15 cellular contexts compared by ENCODE assay signal in genomic region chr4:124590480-124590879, GRCh38.
"Had no signal": no experiment of that assay in that cellular context is flagged by ENCODE, and none has a peak within 500 bp of the region (broad histone marks: within the 10 kb centered on the region; RNA-seq: fewer than 3 reads in every experiment).

No MANE protein-coding gene starts in this region.

- H3K36me3 Mint-ChIP-seq: activated CD4-positive, alpha-beta memory T cell treated with anti-CD3 and anti-CD28 coated beads for 36 hours; activated CD8-positive, alpha-beta memory T cell treated with anti-CD3 and anti-CD28 coated beads, Interleukin-2, amount 10 ng/mL, durations not matched to agents 7 days and 5 days; memory B cell; naive thymus-derived CD8-positive, alpha-beta T cell; stimulated activated memory B cell treated with anti-CD40 and anti-IgM and Interleukin-4, amounts not matched to agents 10 μg/mL and 1 μg/mL and 100 μg/mL, for 72 hours had no signal

- ATAC-seq: activated CD4-positive, alpha-beta T cell treated with anti-CD3 and anti-CD28 coated beads for 36 hours; activated CD8-positive, alpha-beta memory T cell treated with anti-CD3 and anti-CD28 coated beads, Interleukin-2, amount 10 ng/mL, durations not matched to agents 7 days and 5 days; effector memory CD8-positive, alpha-beta T cell; left ventricle myocardium superior; mucosa of descending colon; naive thymus-derived CD8-positive, alpha-beta T cell; stimulated activated memory B cell treated with anti-CD40 and anti-IgM and Interleukin-4, amounts not matched to agents 10 μg/mL and 1 μg/mL and 100 μg/mL, for 72 hours had no signal

- H3K4me1 Mint-ChIP-seq: activated CD4-positive, alpha-beta T cell treated with anti-CD3 and anti-CD28 coated beads for 36 hours; activated CD8-positive, alpha-beta memory T cell treated with anti-CD3 and anti-CD28 coated beads, Interleukin-2, amount 10 ng/mL, durations not matched to agents 7 days and 5 days; memory B cell; naive thymus-derived CD8-positive, alpha-beta T cell; stimulated activated memory B cell treated with anti-CD40 and anti-IgM and Interleukin-4, amounts not matched to agents 10 μg/mL and 1 μg/mL and 100 μg/mL, for 72 hours had no signal

- H3K4me3 Mint-ChIP-seq: activated CD4-positive, alpha-beta memory T cell treated with anti-CD3 and anti-CD28 coated beads for 36 hours; activated CD4-positive, alpha-beta T cell treated with anti-CD3 and anti-CD28 coated beads for 36 hours; activated CD8-positive, alpha-beta memory T cell treated with anti-CD3 and anti-CD28 coated beads, Interleukin-2, amount 10 ng/mL, durations not matched to agents 7 days and 5 days; effector memory CD8-positive, alpha-beta T cell; memory B cell; naive thymus-derived CD8-positive, alpha-beta T cell; stimulated activated memory B cell treated with anti-CD40 and anti-IgM and Interleukin-4, amounts not matched to agents 10 μg/mL and 1 μg/mL and 100 μg/mL, for 72 hours had no signal

- DNase-seq: activated CD4-positive, alpha-beta memory T cell treated with anti-CD3 and anti-CD28 coated beads for 36 hours; activated CD4-positive, alpha-beta T cell treated with anti-CD3 and anti-CD28 coated beads for 36 hours; activated CD8-positive, alpha-beta memory T cell treated with anti-CD3 and anti-CD28 coated beads, Interleukin-2, amount 10 ng/mL, durations not matched to agents 7 days and 5 days; activated naive CD4-positive, alpha-beta T cell treated with anti-CD3 and anti-CD28 coated beads, Interleukin-2, amount 50 U/mL, for 16 hours; activated T-cell treated with anti-CD3 and anti-CD28 coated beads, Interleukin-2, amount 50 U/mL, for 1 hour; dermis blood vessel endothelial cell; effector memory CD8-positive, alpha-beta T cell; foreskin melanocyte; left ventricle myocardium superior; mucosa of descending colon; naive thymus-derived CD8-positive, alpha-beta T cell; retina; thyroid gland had no signal

- H3K27ac Mint-ChIP-seq: activated CD4-positive, alpha-beta memory T cell treated with anti-CD3 and anti-CD28 coated beads for 36 hours; activated CD4-positive, alpha-beta T cell treated with anti-CD3 and anti-CD28 coated beads for 36 hours; activated CD8-positive, alpha-beta memory T cell treated with anti-CD3 and anti-CD28 coated beads, Interleukin-2, amount 10 ng/mL, durations not matched to agents 7 days and 5 days; effector memory CD8-positive, alpha-beta T cell; memory B cell; naive thymus-derived CD8-positive, alpha-beta T cell; stimulated activated memory B cell treated with anti-CD40 and anti-IgM and Interleukin-4, amounts not matched to agents 10 μg/mL and 1 μg/mL and 100 μg/mL, for 72 hours had no signal
